Comparison of ENCODE assay signal across 10 cellular contexts in genomic region chr5:171355302-171355724, GRCh38. TPM values are rescaled to one million over a fixed set of nuclear protein-coding genes. Genes with fewer than 3 reads are reported as not detected.
DNase-seq lines count a peak whose midpoint lies in the region; ATAC-seq and TF ChIP-seq lines count a peak whose summit lies in the region.
"Had no signal": no experiment of that assay in that cellular context is flagged by ENCODE, and none has a peak within 500 bp of the region (broad histone marks: within the 10 kb centered on the region; RNA-seq: fewer than 3 reads in every experiment).

No MANE protein-coding gene starts in this region.

- H3K4me1 Mint-ChIP-seq in mesothelial cell of epicardium: no peaks in the 10 kb centered on the region

- no peaks in the 10 kb centered on the region for H3K36me3 Mint-ChIP-seq in mesothelial cell of epicardium

- no peaks in the 10 kb centered on the region for H3K27me3 ChIP-seq in left ventricle myocardium inferior (ENCODE audit: low read depth)
- H3K27me3 ChIP-seq: left lung had no signal

- H3K27ac Mint-ChIP-seq in mesothelial cell of epicardium: no peak overlapping the region

- H3K27me3 Mint-ChIP-seq in mesothelial cell of epicardium (ENCODE audit: low read depth): no peaks in the 10 kb centered on the region

- no peak overlapping the region for H3K27ac ChIP-seq in left ventricle myocardium inferior (replicated peaks)
- H3K27ac ChIP-seq: left lung had no signal

- DNase-seq in GM12864 (ENCODE audit: low read depth) (peak; percentile 37), mesothelial cell of epicardium (ENCODE audit: low spot score in 2 of 2, unreplicated experiment in 2 of 2) (no peak), middle frontal gyrus (ENCODE audit: extremely low spot score, low spot score) (no peak), DMS79 (lab: John Stamatoyannopoulos, UW) (no peak), left ventricle myocardium inferior (no peak)
- peak; percentile 28 to 45 for DNase-seq in activated CD4-positive, alpha-beta T cell treated with anti-CD3 and anti-CD28 coated beads, Interleukin-2, amount 50 U/mL, for 48 hours
- DNase-seq: left lung had no signal

- no peak overlapping the region for H3K4me3 Mint-ChIP-seq in mesothelial cell of epicardium

- ATAC-seq in GM19324 (IDR thresholded peaks at IDR 0.05; ENCODE audit: low FRiP score, unreplicated experiment) (peak; percentile 88), HG02970 (IDR thresholded peaks at IDR 0.05; ENCODE audit: low FRiP score, unreplicated experiment) (peak; percentile 91)
- ATAC-seq: left lung had no signal

- intact Hi-C loops in left ventricle myocardium inferior (cut with micrococcal nuclease): no loop called here

- H3K9me3 Mint-ChIP-seq in mesothelial cell of epicardium: peaks cover 3% of the 10 kb centered on the region

- no peaks in the 10 kb centered on the region for H3K4me1 ChIP-seq in left ventricle myocardium inferior
- H3K4me1 ChIP-seq: left lung had no signal

- TF ChIP-seq CTCF in GM12864 (IDR thresholded peaks at IDR 0.05; ENCODE audit: low read depth, low read length, missing control alignments) (no peak), mesothelial cell of epicardium (IDR thresholded peaks at IDR 0.05; ENCODE audit: unreplicated experiment) (no peak), left ventricle myocardium inferior (IDR thresholded peaks at IDR 0.05; ENCODE audit: borderline replicate concordance) (no peak)

- no peaks in the 10 kb centered on the region for H3K9me3 ChIP-seq in left ventricle myocardium inferior (replicated peaks)
- H3K9me3 ChIP-seq: left lung had no signal

- H3K4me3 ChIP-seq in GM12864 (ENCODE audit: low read depth, low read length) (no peak overlapping the region), left ventricle myocardium inferior (no peak overlapping the region)
- H3K4me3 ChIP-seq: left lung had no signal

- no peaks in the 10 kb centered on the region for H3K36me3 ChIP-seq in left ventricle myocardium inferior
- H3K36me3 ChIP-seq: left lung had no signal

RNA-seq across cellular contexts. Expression of gene NPM1, which starts 32.3 kb away (rescaled TPM):
- total RNA-seq in mesothelial cell of epicardium: 1,674 to 1,837 TPM (median 1,792 TPM) in 3 replicates
- 389 TPM for total RNA-seq in left ventricle myocardium inferior

RNA-seq across cellular contexts. Expression of gene TLX3, which starts 46.3 kb away (rescaled TPM):
- total RNA-seq in mesothelial cell of epicardium (not detected in 3 replicates), left ventricle myocardium inferior (not detected)
- total RNA-seq: left lung, OCI-LY7 had no signal

Comparison
In these comparisons a context has a peak if more than half of its experiments do, and no peak if none do; other contexts are left out.
1. DNase-seq: peak in GM12864 (single experiment) and activated CD4-positive, alpha-beta T cell treated with anti-CD3 and anti-CD28 coated beads, Interleukin-2, amount 50 U/mL, for 48 hours (2 of 2); none in mesothelial cell of epicardium (0 of 2), middle frontal gyrus (single experiment), DMS79 (single experiment) and left ventricle myocardium inferior (single experiment).